Comparison of ENCODE assay signal across 19 cellular contexts in genomic region chr4:174273960-174274359, GRCh38. TPM values are rescaled to one million over a fixed set of nuclear protein-coding genes. Genes with fewer than 3 reads are reported as not detected.
A peak's percentile ranks its signal among the peaks of the same experiment; 100 is the strongest.
DNase-seq lines count a peak whose midpoint lies in the region; TF ChIP-seq lines count a peak whose summit lies in the region.
"Had no signal": no experiment of that assay in that cellular context is flagged by ENCODE, and none has a peak within 500 bp of the region (broad histone marks: within the 10 kb centered on the region; RNA-seq: fewer than 3 reads in every experiment).

No MANE protein-coding gene starts in this region.

- H3K4me1 Mint-ChIP-seq in glutamatergic neuron (ENCODE audit: low read depth, unreplicated experiment): peaks cover 25% of the 10 kb centered on the region

- in situ Hi-C loops in KBM-7 (cut with MboI; ENCODE audit: low pct_unique_long_range_greater_than_20kb, low sequenced_read_pairs): no loop called here

- TF ChIP-seq CTCF in glutamatergic neuron (IDR thresholded peaks at IDR 0.05; ENCODE audit: partially characterized antibody, unreplicated experiment): no peak

- H3K9me3 Mint-ChIP-seq in glutamatergic neuron (ENCODE audit: unreplicated experiment): no peaks in the 10 kb centered on the region
- H3K9me3 Mint-ChIP-seq: CD4-positive, alpha-beta T cell; T-cell had no signal

- no peaks in the 10 kb centered on the region for H3K27me3 Mint-ChIP-seq in glutamatergic neuron (ENCODE audit: unreplicated experiment)
- H3K27me3 Mint-ChIP-seq: CD4-positive, alpha-beta T cell; T-cell had no signal

- peak overlapping the region; percentile 89 for H3K27ac Mint-ChIP-seq in glutamatergic neuron (ENCODE audit: unreplicated experiment)
- H3K27ac Mint-ChIP-seq: CD4-positive, alpha-beta T cell; T-cell had no signal

- H3K36me3 Mint-ChIP-seq in glutamatergic neuron (ENCODE audit: unreplicated experiment): peaks cover under 1% of the 10 kb centered on the region

- DNase-seq in NCI-H82 (lab: John Stamatoyannopoulos, UW): peak; percentile 33
- no peak for DNase-seq in NCI-H82 treated with DMSO at 0.1 percent for 48 hours (lab: John Stamatoyannopoulos, UW; ENCODE audit: unreplicated experiment)
- DNase-seq in NCI-H69 (lab: John Stamatoyannopoulos, UW): peak; percentile 84
- DNase-seq in glutamatergic neuron: peak; percentile 23
- DNase-seq in KBM-7: no peak
- no peak for DNase-seq in OCI-M2 (lab: John Stamatoyannopoulos, UW; ENCODE audit: unreplicated experiment)
- no peak for DNase-seq in retina
- DNase-seq: CD4-positive, alpha-beta T cell; DMS79 treated with DMSO at 0.1 percent for 48 hours; GF-D8; Karpas-422; NCI-H1092 treated with DMSO at 0.1 percent for 48 hours; NCI-H1436; NCI-H2029 treated with DMSO at 0.1 percent for 48 hours; NCI-H446; NCI-H526; Right ventricle myocardium superior; RPMI8226; T-cell had no signal

- H3K4me3 Mint-ChIP-seq in glutamatergic neuron (ENCODE audit: unreplicated experiment): peak overlapping the region; percentile 65
- H3K4me3 Mint-ChIP-seq: CD4-positive, alpha-beta T cell; T-cell had no signal

RNA-seq across cellular contexts. Expression of gene FBXO8, which starts 9.5 kb away (rescaled TPM):
- total RNA-seq in glutamatergic neuron (ENCODE audit: unreplicated experiment): 23.1 TPM

RNA-seq across cellular contexts. Expression of gene CEP44, which starts 9.8 kb away (rescaled TPM):
- 29.0 TPM for total RNA-seq in glutamatergic neuron (ENCODE audit: unreplicated experiment)

Comparison
In these comparisons a context has a peak if more than half of its experiments do, and no peak if none do; other contexts are left out.
1. DNase-seq: peak in NCI-H82 (single experiment), NCI-H69 (single experiment) and glutamatergic neuron (single experiment); none in NCI-H82 treated with DMSO at 0.1 percent for 48 hours (single experiment), KBM-7 (single experiment), OCI-M2 (single experiment) and retina (single experiment).